9 cellular contexts compared by ENCODE assay signal in genomic region chr2:190781604-190782198, GRCh38.
A peak's percentile ranks its signal among the peaks of the same experiment; 100 is the strongest.
DNase-seq lines count a peak whose midpoint lies in the region; ATAC-seq and TF ChIP-seq lines count a peak whose summit lies in the region.
"Had no signal": no experiment of that assay in that cellular context is flagged by ENCODE, and none has a peak within 500 bp of the region (broad histone marks: within the 10 kb centered on the region; RNA-seq: fewer than 3 reads in every experiment).

No MANE protein-coding gene starts in this region.

- H3K4me1 ChIP-seq in CD8-positive, alpha-beta T cell (ENCODE audit: insufficient read depth, low read length), result no peaks in the 10 kb centered on the region
- H3K4me1 ChIP-seq in fibroblast of lung (ENCODE audit: control insufficient read depth, extremely low read depth, insufficient read depth, low read length), result no peaks in the 10 kb centered on the region
- H3K4me1 ChIP-seq in osteoblast (ENCODE audit: insufficient read depth, low read length), result peaks cover under 1% of the 10 kb centered on the region

- peak in 6 of 7 experiments; percentile 6 to 55 (median 40) for DNase-seq in CD8-positive, alpha-beta T cell
- DNase-seq in HEK293T (ENCODE audit: extremely low spot score) (peak; percentile 66), NOMO-1 (lab: John Stamatoyannopoulos, UW; ENCODE audit: unreplicated experiment in 2 of 2) (peak; percentile 28 to 77), fibroblast of lung (ENCODE audit: low read depth in 2 of 2) (peak; percentile 52 to 79), osteoblast (ENCODE audit: insufficient read length, low spot score, missing footprints) (no peak)
- peak; percentile 63 for DNase-seq in activated CD8-positive, alpha-beta memory T cell treated with anti-CD3 and anti-CD28 coated beads, Interleukin-2, amount 10 ng/mL, durations not matched to agents 7 days and 5 days

- no peaks in the 10 kb centered on the region for H4K20me1 ChIP-seq in fibroblast of lung (ENCODE audit: control insufficient read depth, extremely low read depth, insufficient read depth, low read length)
- H4K20me1 ChIP-seq in osteoblast (ENCODE audit: insufficient read depth, low read length), result no peaks in the 10 kb centered on the region

- H2AFZ ChIP-seq in fibroblast of lung (ENCODE audit: low read length), result no peak overlapping the region
- H2AFZ ChIP-seq in osteoblast (ENCODE audit: low read length), result no peak overlapping the region

- H3K4me3 Mint-ChIP-seq in CD8-positive, alpha-beta T cell, result no peak overlapping the region
- H3K4me3 Mint-ChIP-seq in activated CD8-positive, alpha-beta memory T cell treated with anti-CD3 and anti-CD28 coated beads, Interleukin-2, amount 10 ng/mL, durations not matched to agents 7 days and 5 days, result no peak overlapping the region
- H3K4me3 Mint-ChIP-seq: IgD-negative memory B cell had no signal

- no peaks in the 10 kb centered on the region for H3K36me3 ChIP-seq in CD8-positive, alpha-beta T cell (ENCODE audit: insufficient read depth, low read length)
- H3K36me3 ChIP-seq in fibroblast of lung (ENCODE audit: control insufficient read depth, insufficient read depth, low read length) (no peaks in the 10 kb centered on the region), osteoblast (ENCODE audit: insufficient read depth, low read length) (no peaks in the 10 kb centered on the region)

- H3K4me3 ChIP-seq in CD8-positive, alpha-beta T cell (ENCODE audit: low read depth, low read length), result no peak overlapping the region
- H3K4me3 ChIP-seq in fibroblast of lung (replicated peaks in 1 of 4; ENCODE audit: control extremely low read depth in 1 of 4, insufficient read depth in 1 of 4, low read depth in 3 of 4, low read length in 4 of 4), result no peak overlapping the region
- no peak overlapping the region for H3K4me3 ChIP-seq in osteoblast (ENCODE audit: insufficient read depth, low read length)

- peak; percentile 70 for TF ChIP-seq CTCF in CD8-positive, alpha-beta T cell (IDR thresholded peaks at IDR 0.05)
- peak; percentile 49 to 57 for TF ChIP-seq CTCF in fibroblast of lung (conservative IDR thresholded peaks at IDR 0.05 in 1 of 2, IDR thresholded peaks at IDR 0.05 in 1 of 2; ENCODE audit: low read depth in 1 of 2, low read length in 2 of 2)
- peak; percentile 70 for TF ChIP-seq CTCF in osteoblast (IDR thresholded peaks at IDR 0.05; ENCODE audit: extremely low read depth, low read depth, low read length)

- no peaks in the 10 kb centered on the region for H3K36me3 Mint-ChIP-seq in CD8-positive, alpha-beta T cell
- peaks cover 2% of the 10 kb centered on the region for H3K36me3 Mint-ChIP-seq in activated CD8-positive, alpha-beta memory T cell treated with anti-CD3 and anti-CD28 coated beads, Interleukin-2, amount 10 ng/mL, durations not matched to agents 7 days and 5 days
- H3K36me3 Mint-ChIP-seq: IgD-negative memory B cell had no signal

- no peaks in the 10 kb centered on the region for H3K9me3 ChIP-seq in CD8-positive, alpha-beta T cell (ENCODE audit: low read length)
- no peaks in the 10 kb centered on the region for H3K9me3 ChIP-seq in fibroblast of lung (ENCODE audit: control insufficient read depth, insufficient read depth, low read depth, low read length)
- H3K9me3 ChIP-seq in osteoblast (ENCODE audit: low read depth, low read length), result no peaks in the 10 kb centered on the region

- H3K27me3 Mint-ChIP-seq in CD8-positive, alpha-beta T cell (ENCODE audit: low read depth), result peaks cover 7% of the 10 kb centered on the region
- no peaks in the 10 kb centered on the region for H3K27me3 Mint-ChIP-seq in activated CD8-positive, alpha-beta memory T cell treated with anti-CD3 and anti-CD28 coated beads, Interleukin-2, amount 10 ng/mL, durations not matched to agents 7 days and 5 days

- CTCF ChIA-PET in CD8-positive, alpha-beta T cell (lab: Charles Lee), result interaction anchor here (0.6 to 3.7 kb wide), 12 partner anchors 10 to 417 kb away, joined by 3 to 16 read pairs (median 3); no protein-coding TSS in a partner anchor
- CTCF ChIA-PET in HEK293T (lab: Yijun Ruan, JAX), result no interaction called here
- CTCF ChIA-PET in activated CD8-positive, alpha-beta memory T cell treated with anti-CD3 and anti-CD28 coated beads, Interleukin-2, amount 10 ng/mL, durations not matched to agents 7 days and 5 days (lab: Charles Lee), result interaction anchor here (0.7 to 2.0 kb wide), 9 partner anchors 8 to 166 kb away, joined by 3 to 9 read pairs (median 4); no protein-coding TSS in a partner anchor

- H3K9ac ChIP-seq in fibroblast of lung (ENCODE audit: insufficient read depth, low read length), result no peak overlapping the region

- no peaks in the 10 kb centered on the region for H3K79me2 ChIP-seq in fibroblast of lung (ENCODE audit: control insufficient read depth, insufficient read depth, low read length)
- no peaks in the 10 kb centered on the region for H3K79me2 ChIP-seq in osteoblast (ENCODE audit: insufficient read depth, low read length)

- POLR2A ChIA-PET in CD8-positive, alpha-beta T cell (lab: Charles Lee), result no interaction called here
- POLR2A ChIA-PET in HEK293T (lab: Yijun Ruan, JAX), result no interaction called here

- intact Hi-C loops in CD8-positive, alpha-beta T cell (cut with DNase I, micrococcal nuclease), result loop anchor here (1.0 to 5.0 kb wide), 5 partner anchors 23 to 376 kb away; no protein-coding TSS in a partner anchor

- no peaks in the 10 kb centered on the region for H3K9me3 Mint-ChIP-seq in CD8-positive, alpha-beta T cell
- peaks cover 2% of the 10 kb centered on the region for H3K9me3 Mint-ChIP-seq in activated CD8-positive, alpha-beta memory T cell treated with anti-CD3 and anti-CD28 coated beads, Interleukin-2, amount 10 ng/mL, durations not matched to agents 7 days and 5 days (ENCODE audit: low read depth)

- H3K27me3 ChIP-seq in CD8-positive, alpha-beta T cell (ENCODE audit: insufficient read depth, low read length), result no peaks in the 10 kb centered on the region
- H3K27me3 ChIP-seq in fibroblast of lung (ENCODE audit: control insufficient read depth, insufficient read depth, low read length), result no peaks in the 10 kb centered on the region
- peaks cover 5% of the 10 kb centered on the region for H3K27me3 ChIP-seq in osteoblast (ENCODE audit: insufficient read depth, low read length)

- peaks cover 3% of the 10 kb centered on the region for H3K4me1 Mint-ChIP-seq in CD8-positive, alpha-beta T cell (ENCODE audit: low read depth)
- H3K4me1 Mint-ChIP-seq in activated CD8-positive, alpha-beta memory T cell treated with anti-CD3 and anti-CD28 coated beads, Interleukin-2, amount 10 ng/mL, durations not matched to agents 7 days and 5 days, result peaks cover 5% of the 10 kb centered on the region
- H3K4me1 Mint-ChIP-seq: IgD-negative memory B cell had no signal

- peak; percentile 63 for ATAC-seq in CD8-positive, alpha-beta T cell
- no peak for ATAC-seq in activated CD8-positive, alpha-beta memory T cell treated with anti-CD3 and anti-CD28 coated beads, Interleukin-2, amount 10 ng/mL, durations not matched to agents 7 days and 5 days
- ATAC-seq in GM18907 (IDR thresholded peaks at IDR 0.05; ENCODE audit: unreplicated experiment) (no peak), GM19455 (IDR thresholded peaks at IDR 0.05; ENCODE audit: unreplicated experiment) (no peak)

- no peak overlapping the region for H3K4me2 ChIP-seq in fibroblast of lung (ENCODE audit: extremely low read depth, insufficient read depth, low read length)
- H3K4me2 ChIP-seq in osteoblast (ENCODE audit: insufficient read depth, low read length), result peak overlapping the region; percentile 27

- H3K27ac Mint-ChIP-seq in CD8-positive, alpha-beta T cell, result no peak overlapping the region
- H3K27ac Mint-ChIP-seq in activated CD8-positive, alpha-beta memory T cell treated with anti-CD3 and anti-CD28 coated beads, Interleukin-2, amount 10 ng/mL, durations not matched to agents 7 days and 5 days, result no peak overlapping the region
- H3K27ac Mint-ChIP-seq: IgD-negative memory B cell had no signal

- H3K27ac ChIP-seq in CD8-positive, alpha-beta T cell (ENCODE audit: low read depth, low read length), result no peak overlapping the region
- no peak overlapping the region for H3K27ac ChIP-seq in fibroblast of lung (ENCODE audit: insufficient read depth, low read length)
- H3K27ac ChIP-seq in osteoblast (ENCODE audit: low read depth, low read length), result no peak overlapping the region

TF ChIP-seq in HEK293T, 16 proteins besides CTCF, POLR2A, EP300 and RAD21:
- TF ChIP-seq ARNT (IDR thresholded peaks at IDR 0.05) (no peak), CTBP1 (IDR thresholded peaks at IDR 0.05; ENCODE audit: borderline replicate concordance) (no peak), FOXA1 (IDR thresholded peaks at IDR 0.05) (no peak), TARDBP (IDR thresholded peaks at IDR 0.05) (no peak), FOXM1 (IDR thresholded peaks at IDR 0.05; ENCODE audit: borderline replicate concordance) (no peak), HDGF (IDR thresholded peaks at IDR 0.05; ENCODE audit: borderline replicate concordance) (no peak), NFRKB (IDR thresholded peaks at IDR 0.05) (no peak), L3MBTL2 (conservative IDR thresholded peaks at IDR 0.05) (no peak), ELF4 (IDR thresholded peaks at IDR 0.05) (no peak), SUZ12 (IDR thresholded peaks at IDR 0.05) (no peak), SP1 (IDR thresholded peaks at IDR 0.05) (no peak), ZNF384 (IDR thresholded peaks at IDR 0.05) (no peak), FOXK2 (IDR thresholded peaks at IDR 0.05) (no peak), LEF1 (IDR thresholded peaks at IDR 0.05; ENCODE audit: borderline replicate concordance) (no peak), BHLHE40 (IDR thresholded peaks at IDR 0.05; ENCODE audit: borderline replicate concordance) (no peak)
- TF ChIP-seq, protein P1, sequence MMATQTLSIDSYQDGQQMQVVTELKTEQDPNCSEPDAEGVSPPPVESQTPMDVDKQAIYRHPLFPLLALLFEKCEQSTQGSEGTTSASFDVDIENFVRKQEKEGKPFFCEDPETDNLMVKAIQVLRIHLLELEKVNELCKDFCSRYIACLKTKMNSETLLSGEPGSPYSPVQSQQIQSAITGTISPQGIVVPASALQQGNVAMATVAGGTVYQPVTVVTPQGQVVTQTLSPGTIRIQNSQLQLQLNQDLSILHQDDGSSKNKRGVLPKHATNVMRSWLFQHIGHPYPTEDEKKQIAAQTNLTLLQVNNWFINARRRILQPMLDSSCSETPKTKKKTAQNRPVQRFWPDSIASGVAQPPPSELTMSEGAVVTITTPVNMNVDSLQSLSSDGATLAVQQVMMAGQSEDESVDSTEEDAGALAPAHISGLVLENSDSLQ (IDR thresholded peaks at IDR 0.05), result no peak
